1 cellular context compared by ENCODE assay signal in the genomic region with DNA sequence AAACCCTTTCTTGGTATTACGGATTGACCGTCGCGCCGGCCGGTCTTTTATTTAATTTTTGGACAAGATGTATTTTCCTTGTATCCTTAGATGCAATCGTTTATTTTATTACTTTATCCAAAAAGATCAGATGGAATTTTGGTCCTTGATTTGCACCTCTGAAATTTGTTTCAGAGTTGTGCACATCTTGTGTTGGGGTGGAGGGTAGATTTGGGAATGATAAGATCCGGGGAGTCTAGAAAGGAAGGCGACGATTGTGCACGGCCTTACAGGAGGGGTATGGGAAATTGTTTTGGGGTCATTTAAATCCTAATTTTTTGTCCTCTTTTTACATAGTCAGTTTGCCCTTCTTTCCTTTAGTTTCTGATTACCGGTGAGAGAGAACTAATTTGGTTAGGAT.
TF ChIP-seq lines count a peak whose summit lies in the region.

No MANE protein-coding gene starts in this region.

TF ChIP-seq in GM23338, 12 proteins besides CTCF, POLR2A, EP300 and RAD21 (continued from another document):
- TF ChIP-seq, protein P1, sequence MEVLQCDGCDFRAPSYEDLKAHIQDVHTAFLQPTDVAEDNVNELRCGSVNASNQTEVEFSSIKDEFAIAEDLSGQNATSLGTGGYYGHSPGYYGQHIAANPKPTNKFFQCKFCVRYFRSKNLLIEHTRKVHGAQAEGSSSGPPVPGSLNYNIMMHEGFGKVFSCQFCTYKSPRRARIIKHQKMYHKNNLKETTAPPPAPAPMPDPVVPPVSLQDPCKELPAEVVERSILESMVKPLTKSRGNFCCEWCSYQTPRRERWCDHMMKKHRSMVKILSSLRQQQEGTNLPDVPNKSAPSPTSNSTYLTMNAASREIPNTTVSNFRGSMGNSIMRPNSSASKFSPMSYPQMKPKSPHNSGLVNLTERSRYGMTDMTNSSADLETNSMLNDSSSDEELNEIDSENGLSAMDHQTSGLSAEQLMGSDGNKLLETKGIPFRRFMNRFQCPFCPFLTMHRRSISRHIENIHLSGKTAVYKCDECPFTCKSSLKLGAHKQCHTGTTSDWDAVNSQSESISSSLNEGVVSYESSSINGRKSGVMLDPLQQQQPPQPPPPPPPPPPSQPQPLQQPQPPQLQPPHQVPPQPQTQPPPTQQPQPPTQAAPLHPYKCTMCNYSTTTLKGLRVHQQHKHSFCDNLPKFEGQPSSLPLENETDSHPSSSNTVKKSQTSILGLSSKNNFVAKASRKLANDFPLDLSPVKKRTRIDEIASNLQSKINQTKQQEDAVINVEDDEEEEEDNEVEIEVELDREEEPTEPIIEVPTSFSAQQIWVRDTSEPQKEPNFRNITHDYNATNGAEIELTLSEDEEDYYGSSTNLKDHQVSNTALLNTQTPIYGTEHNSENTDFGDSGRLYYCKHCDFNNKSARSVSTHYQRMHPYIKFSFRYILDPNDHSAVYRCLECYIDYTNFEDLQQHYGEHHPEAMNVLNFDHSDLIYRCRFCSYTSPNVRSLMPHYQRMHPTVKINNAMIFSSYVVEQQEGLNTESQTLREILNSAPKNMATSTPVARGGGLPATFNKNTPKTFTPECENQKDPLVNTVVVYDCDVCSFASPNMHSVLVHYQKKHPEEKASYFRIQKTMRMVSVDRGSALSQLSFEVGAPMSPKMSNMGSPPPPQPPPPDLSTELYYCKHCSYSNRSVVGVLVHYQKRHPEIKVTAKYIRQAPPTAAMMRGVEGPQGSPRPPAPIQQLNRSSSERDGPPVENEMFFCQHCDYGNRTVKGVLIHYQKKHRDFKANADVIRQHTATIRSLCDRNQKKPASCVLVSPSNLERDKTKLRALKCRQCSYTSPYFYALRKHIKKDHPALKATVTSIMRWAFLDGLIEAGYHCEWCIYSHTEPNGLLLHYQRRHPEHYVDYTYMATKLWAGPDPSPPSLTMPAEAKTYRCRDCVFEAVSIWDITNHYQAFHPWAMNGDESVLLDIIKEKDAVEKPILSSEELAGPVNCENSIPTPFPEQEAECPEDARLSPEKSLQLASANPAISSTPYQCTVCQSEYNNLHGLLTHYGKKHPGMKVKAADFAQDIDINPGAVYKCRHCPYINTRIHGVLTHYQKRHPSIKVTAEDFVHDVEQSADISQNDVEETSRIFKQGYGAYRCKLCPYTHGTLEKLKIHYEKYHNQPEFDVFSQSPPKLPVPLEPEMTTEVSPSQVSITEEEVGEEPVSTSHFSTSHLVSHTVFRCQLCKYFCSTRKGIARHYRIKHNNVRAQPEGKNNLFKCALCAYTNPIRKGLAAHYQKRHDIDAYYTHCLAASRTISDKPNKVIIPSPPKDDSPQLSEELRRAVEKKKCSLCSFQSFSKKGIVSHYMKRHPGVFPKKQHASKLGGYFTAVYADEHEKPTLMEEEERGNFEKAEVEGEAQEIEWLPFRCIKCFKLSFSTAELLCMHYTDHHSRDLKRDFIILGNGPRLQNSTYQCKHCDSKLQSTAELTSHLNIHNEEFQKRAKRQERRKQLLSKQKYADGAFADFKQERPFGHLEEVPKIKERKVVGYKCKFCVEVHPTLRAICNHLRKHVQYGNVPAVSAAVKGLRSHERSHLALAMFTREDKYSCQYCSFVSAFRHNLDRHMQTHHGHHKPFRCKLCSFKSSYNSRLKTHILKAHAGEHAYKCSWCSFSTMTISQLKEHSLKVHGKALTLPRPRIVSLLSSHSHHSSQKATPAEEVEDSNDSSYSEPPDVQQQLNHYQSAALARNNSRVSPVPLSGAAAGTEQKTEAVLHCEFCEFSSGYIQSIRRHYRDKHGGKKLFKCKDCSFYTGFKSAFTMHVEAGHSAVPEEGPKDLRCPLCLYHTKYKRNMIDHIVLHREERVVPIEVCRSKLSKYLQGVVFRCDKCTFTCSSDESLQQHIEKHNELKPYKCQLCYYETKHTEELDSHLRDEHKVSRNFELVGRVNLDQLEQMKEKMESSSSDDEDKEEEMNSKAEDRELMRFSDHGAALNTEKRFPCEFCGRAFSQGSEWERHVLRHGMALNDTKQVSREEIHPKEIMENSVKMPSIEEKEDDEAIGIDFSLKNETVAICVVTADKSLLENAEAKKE (CRISPR knock-in tag; IDR thresholded peaks at IDR 0.05): no peak
